Comparison of ENCODE assay signal across 1 cellular context in genomic region chr17:21041753-21042433, GRCh38.
TF ChIP-seq lines count a peak whose summit lies in the region.

No MANE protein-coding gene starts in this region.

TF ChIP-seq in HepG2, 621 proteins besides CTCF, POLR2A, EP300 and RAD21 (continued from another document and continues in another):
- TF ChIP-seq TBL1XR1 (IDR thresholded peaks at IDR 0.05; ENCODE audit: borderline replicate concordance, low read length, partially characterized antibody) (no peak), AHR (CRISPR knock-in tag; IDR thresholded peaks at IDR 0.05) (no peak), PHF5A (CRISPR knock-in tag; IDR thresholded peaks at IDR 0.05; ENCODE audit: low read depth, unreplicated experiment) (no peak), GZF1 (CRISPR knock-in tag; IDR thresholded peaks at IDR 0.05) (no peak; the same call in 1 of the 2 replicates), ZNF605 (CRISPR knock-in tag; IDR thresholded peaks at IDR 0.05) (no peak), LBX2 (CRISPR knock-in tag; IDR thresholded peaks at IDR 0.05; ENCODE audit: borderline replicate concordance) (no peak), ZNF574 (CRISPR knock-in tag; IDR thresholded peaks at IDR 0.05) (no peak; the same call in 1 of the 2 replicates), ZNF891 (CRISPR knock-in tag; IDR thresholded peaks at IDR 0.05) (no peak), ZNF788 (CRISPR knock-in tag; IDR thresholded peaks at IDR 0.05; ENCODE audit: borderline replicate concordance) (peak; percentile 37; the same call in 1 of the 2 replicates), SIX1 (CRISPR knock-in tag; IDR thresholded peaks at IDR 0.05; ENCODE audit: borderline replicate concordance) (no peak), ZNF44 (CRISPR knock-in tag; IDR thresholded peaks at IDR 0.05) (no peak), ZSCAN31 (CRISPR knock-in tag; IDR thresholded peaks at IDR 0.05; ENCODE audit: low read depth) (no peak; the same call in none of the 2 replicates), KDM4B (CRISPR knock-in tag; IDR thresholded peaks at IDR 0.05) (no peak), TEF (CRISPR knock-in tag; IDR thresholded peaks at IDR 0.05) (no peak), SNAPC4 (CRISPR knock-in tag; IDR thresholded peaks at IDR 0.05) (no peak), GRHL1 (CRISPR knock-in tag; conservative IDR thresholded peaks at IDR 0.05) (no peak), SIX4 (CRISPR knock-in tag; IDR thresholded peaks at IDR 0.05) (no peak), ZNF318 (CRISPR knock-in tag; IDR thresholded peaks at IDR 0.05) (no peak), USF2 (IDR thresholded peaks at IDR 0.05; ENCODE audit: low read depth, low read length) (no peak), USF2 (CRISPR knock-in tag; IDR thresholded peaks at IDR 0.05; ENCODE audit: borderline replicate concordance) (no peak), ZNF460 (CRISPR knock-in tag; IDR thresholded peaks at IDR 0.05; ENCODE audit: borderline replicate concordance) (no peak), ZSCAN20 (CRISPR knock-in tag; IDR thresholded peaks at IDR 0.05; ENCODE audit: borderline replicate concordance) (no peak), EHMT2 (IDR thresholded peaks at IDR 0.05; ENCODE audit: borderline replicate concordance, low read depth, low read length) (no peak), SCMH1 (CRISPR knock-in tag; IDR thresholded peaks at IDR 0.05; ENCODE audit: borderline replicate concordance) (no peak), TFAP4 (IDR thresholded peaks at IDR 0.05; ENCODE audit: borderline replicate concordance, low read depth) (no peak), ZNF34 (CRISPR knock-in tag; IDR thresholded peaks at IDR 0.05; ENCODE audit: borderline replicate concordance) (no peak), ZNF639 (CRISPR knock-in tag; conservative IDR thresholded peaks at IDR 0.05) (no peak), HMG20A (CRISPR knock-in tag; IDR thresholded peaks at IDR 0.05; ENCODE audit: borderline replicate concordance) (no peak), SP5 (CRISPR knock-in tag; IDR thresholded peaks at IDR 0.05; ENCODE audit: borderline replicate concordance, low read depth) (peak; percentile 61; the same call in 1 of the 2 replicates)
